Comparison of ENCODE assay signal across 9 cellular contexts in genomic region chr17:31262923-31263322, GRCh38. TPM values are rescaled to one million over a fixed set of nuclear protein-coding genes. Genes with fewer than 3 reads are reported as not detected.
"Had no signal": no experiment of that assay in that cellular context is flagged by ENCODE, and none has a peak within 500 bp of the region (broad histone marks: within the 10 kb centered on the region; RNA-seq: fewer than 3 reads in every experiment).

No MANE protein-coding gene starts in this region.

RNA-seq across cellular contexts. Expression of gene OMG, which starts 34.1 kb away (rescaled TPM):
- total RNA-seq: hepatocyte, kidney, kidney epithelial cell, lower leg skin, mesothelial cell of epicardium had no signal
- polyA plus RNA-seq: keratinocyte; mammary epithelial cell; naive thymus-derived CD4-positive, alpha-beta T cell had no signal

RNA-seq across cellular contexts. Expression of gene EVI2B, which starts 50.9 kb away (rescaled TPM):
- total RNA-seq: hepatocyte, kidney epithelial cell, lung microvascular endothelial cell, mesothelial cell of epicardium had no signal
- polyA plus RNA-seq: hepatocyte had no signal

RNA-seq across cellular contexts. Expression of gene EVI2A, which starts 58.5 kb away (rescaled TPM):
- total RNA-seq: kidney epithelial cell, mesothelial cell of epicardium had no signal
